In genomic region chr4:88158360-88159136, GRCh38 we compare ENCODE assay signal across 7 cellular contexts. TPM values are rescaled to one million over a fixed set of nuclear protein-coding genes. Genes with fewer than 3 reads are reported as not detected.
DNase-seq lines count a peak whose midpoint lies in the region; ATAC-seq and TF ChIP-seq lines count a peak whose summit lies in the region.

ABCG2 (minus strand) TSS chr4:88158639; CDS start chr4:88139995, 18,644 bp downstream.

- peak; percentile 72 for ATAC-seq in GM18502 (IDR thresholded peaks at IDR 0.05; ENCODE audit: poor library complexity, unreplicated experiment)
- peak; percentile 61 for ATAC-seq in HG02623 (IDR thresholded peaks at IDR 0.05; ENCODE audit: unreplicated experiment)

- H3K27me3 Mint-ChIP-seq in activated naive CD8-positive, alpha-beta T cell treated with anti-CD3 and anti-CD28 coated beads for 36 hours: peaks cover 35% of the 10 kb centered on the region

- TF ChIP-seq CTCF in left ventricle myocardium inferior (IDR thresholded peaks at IDR 0.05; ENCODE audit: borderline replicate concordance): no peak

- H3K36me3 ChIP-seq in left ventricle myocardium inferior: no peaks in the 10 kb centered on the region

- H3K4me3 Mint-ChIP-seq in activated naive CD8-positive, alpha-beta T cell treated with anti-CD3 and anti-CD28 coated beads for 36 hours: peak within 1 kb of the TSS; percentile 77

- intact Hi-C loops in left ventricle myocardium inferior (cut with micrococcal nuclease): no loop called here

- H3K36me3 Mint-ChIP-seq in activated naive CD8-positive, alpha-beta T cell treated with anti-CD3 and anti-CD28 coated beads for 36 hours: no peaks in the 10 kb centered on the region

- DNase-seq in RKO (ENCODE audit: low spot score): peak; percentile 72
- peak; percentile 71 for DNase-seq in activated naive CD8-positive, alpha-beta T cell treated with anti-CD3 and anti-CD28 coated beads for 36 hours
- DNase-seq in left ventricle myocardium inferior: peak; percentile 16
- DNase-seq in pulmonary artery endothelial cell (ENCODE audit: low read depth, low spot score): peak; percentile 8
- DNase-seq in medulla oblongata (ENCODE audit: extremely low spot score): no peak

- peaks cover 15% of the 10 kb centered on the region for H3K4me1 Mint-ChIP-seq in activated naive CD8-positive, alpha-beta T cell treated with anti-CD3 and anti-CD28 coated beads for 36 hours

- peaks cover 2% of the 10 kb centered on the region for H3K9me3 Mint-ChIP-seq in activated naive CD8-positive, alpha-beta T cell treated with anti-CD3 and anti-CD28 coated beads for 36 hours

- H3K27ac ChIP-seq in left ventricle myocardium inferior (replicated peaks): peak within 1 kb of the TSS; percentile 19

- H3K27me3 ChIP-seq in left ventricle myocardium inferior (ENCODE audit: low read depth): peaks cover 8% of the 10 kb centered on the region

- peaks cover 12% of the 10 kb centered on the region for H3K4me1 ChIP-seq in left ventricle myocardium inferior

- H3K9me3 ChIP-seq in left ventricle myocardium inferior (replicated peaks): no peaks in the 10 kb centered on the region

- peak within 1 kb of the TSS; percentile 88 for H3K27ac Mint-ChIP-seq in activated naive CD8-positive, alpha-beta T cell treated with anti-CD3 and anti-CD28 coated beads for 36 hours

- H3K4me3 ChIP-seq in left ventricle myocardium inferior: peak within 1 kb of the TSS; percentile 79

RNA-seq across cellular contexts. Expression of gene ABCG2, which starts in this region (rescaled TPM):
- under 1 TPM; 0.66 to 0.78 TPM for total RNA-seq in activated naive CD8-positive, alpha-beta T cell treated with anti-CD3 and anti-CD28 coated beads for 36 hours
- total RNA-seq in left ventricle myocardium inferior: 1.6 TPM
- 4.5 and 11.9 TPM in 2 replicates for total RNA-seq in pulmonary artery endothelial cell

Comparison
In these comparisons a context has a peak if more than half of its experiments do, and no peak if none do; other contexts are left out.
1. Peak in DNase-seq in activated naive CD8-positive, alpha-beta T cell treated with anti-CD3 and anti-CD28 coated beads for 36 hours; RNA of the gene not detected or under 1 TPM.